Comparison of ENCODE assay signal across 22 cellular contexts in genomic region chr12:77777274-77777673, GRCh38. TPM values are rescaled to one million over a fixed set of nuclear protein-coding genes. Genes with fewer than 3 reads are reported as not detected.
DNase-seq lines count a peak whose midpoint lies in the region; ATAC-seq, FAIRE-seq and TF ChIP-seq lines count a peak whose summit lies in the region.
"Had no signal": no experiment of that assay in that cellular context is flagged by ENCODE, and none has a peak within 500 bp of the region (broad histone marks: within the 10 kb centered on the region; RNA-seq: fewer than 3 reads in every experiment).

No MANE protein-coding gene starts in this region.

- H3K27ac ChIP-seq in PC-3 (ENCODE audit: low read length) (no peak overlapping the region), endothelial cell of umbilical vein (ENCODE audit: insufficient read depth, low read depth, low read length) (no peak overlapping the region), aorta (ENCODE audit: low read depth in 1 of 2, low read length in 2 of 2) (no peak overlapping the region)
- H3K27ac ChIP-seq: A549, GM23248 had no signal

- TF ChIP-seq CTCF in PC-3 (conservative IDR thresholded peaks at IDR 0.05; ENCODE audit: low read depth, low read length) (no peak), endothelial cell of umbilical vein (IDR thresholded peaks at IDR 0.05; ENCODE audit: extremely low read depth in 1 of 2, insufficient read depth in 1 of 2, low read depth in 1 of 2, low read length in 2 of 2) (no peak)

- H3K36me3 ChIP-seq in PC-3 (ENCODE audit: low read depth, low read length) (no peaks in the 10 kb centered on the region), endothelial cell of umbilical vein (ENCODE audit: control insufficient read depth in 2 of 2, extremely low read depth in 1 of 2, insufficient read depth in 2 of 2, low read length in 2 of 2) (no peaks in the 10 kb centered on the region), aorta (ENCODE audit: control insufficient read depth in 1 of 2, insufficient read depth in 2 of 2, low read length in 1 of 2) (no peaks in the 10 kb centered on the region)
- H3K36me3 ChIP-seq: BE2C, HAP-1 had no signal

- H2AFZ ChIP-seq in PC-3 (ENCODE audit: low read length), result no peak overlapping the region
- no peak overlapping the region for H2AFZ ChIP-seq in endothelial cell of umbilical vein (ENCODE audit: low read depth, low read length)
- H2AFZ ChIP-seq: GM23248 had no signal

- H4K20me1 ChIP-seq in PC-3 (ENCODE audit: low read length) (no peaks in the 10 kb centered on the region), endothelial cell of umbilical vein (replicated peaks; ENCODE audit: control insufficient read depth, extremely low read depth, insufficient read depth, low read length) (no peaks in the 10 kb centered on the region)

- no peak overlapping the region for H3K4me2 ChIP-seq in PC-3 (ENCODE audit: low read length)
- no peak overlapping the region for H3K4me2 ChIP-seq in endothelial cell of umbilical vein (ENCODE audit: insufficient read depth, low read length)
- H3K4me2 ChIP-seq: A549 had no signal

- DNase-seq in HT1080 (ENCODE audit: low read depth) (peak; percentile 49), PC-3 (no peak), endothelial cell of umbilical vein (ENCODE audit: low read depth, low spot score) (peak; percentile 16), iris pigment epithelial cell (ENCODE audit: low read depth) (peak; percentile 41), aorta (no peak), NCI-H146 treated with DMSO at 0.1 percent for 48 hours (lab: John Stamatoyannopoulos, UW; ENCODE audit: unreplicated experiment) (no peak)
- DNase-seq: BE2C; CD4-positive, CD25-positive, alpha-beta regulatory T cell; DMS79; GM23248; Kasumi-1; NCI-H1092 treated with DMSO at 0.1 percent for 48 hours; NCI-H1436 treated with DMSO at 0.1 percent for 48 hours; NCI-H2029 treated with DMSO at 0.1 percent for 48 hours; NCI-H345; NCI-H524; NCI-H774; Right ventricle myocardium superior had no signal

- 92 to 95% methylated on average over 1 of the region's 1 CpG for WGBS in aorta, 2 donors

- H3K79me2 ChIP-seq in PC-3 (ENCODE audit: low read length), result no peaks in the 10 kb centered on the region
- H3K79me2 ChIP-seq in endothelial cell of umbilical vein (ENCODE audit: control insufficient read depth, insufficient read depth, low read length), result no peaks in the 10 kb centered on the region

- H3K4me1 ChIP-seq in PC-3 (ENCODE audit: insufficient read depth, low read length), result no peaks in the 10 kb centered on the region
- H3K4me1 ChIP-seq in endothelial cell of umbilical vein (ENCODE audit: control insufficient read depth, extremely low read depth, insufficient read depth, low read length), result peaks cover 4% of the 10 kb centered on the region
- H3K4me1 ChIP-seq in aorta (ENCODE audit: control insufficient read depth in 1 of 2, insufficient read depth in 2 of 2, low read length in 2 of 2), result no peaks in the 10 kb centered on the region
- H3K4me1 ChIP-seq: A549, BE2C had no signal

- FAIRE-seq in endothelial cell of umbilical vein (lab: Jason Lieb, UNC), result no peak
- FAIRE-seq: A549, GM12878 had no signal

- POLR2A ChIA-PET in PC-3 (lab: Charles Lee; ENCODE audit: unreplicated experiment), result no interaction called here
- POLR2A ChIA-PET in endothelial cell of umbilical vein (lab: Charles Lee), result no interaction called here

- no peaks in the 10 kb centered on the region for H3F3A ChIP-seq in PC-3 (ENCODE audit: low read length, unreplicated experiment)

- dilution Hi-C loops in endothelial cell of umbilical vein (cut with MboI; ENCODE audit: extremely low pct_ligation_motif_present, low sequenced_read_pairs), result no loop called here

- no peaks in the 10 kb centered on the region for H3K9me2 ChIP-seq in PC-3 (replicated peaks; ENCODE audit: low read length)

- no peak overlapping the region for H3K4me3 ChIP-seq in PC-3 (ENCODE audit: low read length)
- no peak overlapping the region for H3K4me3 ChIP-seq in endothelial cell of umbilical vein (replicated peaks in 1 of 3; ENCODE audit: insufficient read depth in 1 of 3, low read depth in 1 of 3, low read length in 3 of 3)
- H3K4me3 ChIP-seq in aorta (ENCODE audit: low read length in 2 of 2), result no peak overlapping the region
- H3K4me3 ChIP-seq: A549, GM12878, GM23248, HAP-1 had no signal

- intact Hi-C loops in PC-3 (cut with micrococcal nuclease), result no loop called here
- intact Hi-C loops in endothelial cell of umbilical vein (cut with micrococcal nuclease), result no loop called here
- intact Hi-C loops in aorta (cut with DNase I), result no loop called here

- H3K9me3 ChIP-seq in PC-3 (ENCODE audit: low read length), result no peaks in the 10 kb centered on the region
- H3K9me3 ChIP-seq in endothelial cell of umbilical vein (replicated peaks; ENCODE audit: control insufficient read depth, insufficient read depth, low read length), result no peaks in the 10 kb centered on the region
- no peaks in the 10 kb centered on the region for H3K9me3 ChIP-seq in aorta (ENCODE audit: control insufficient read depth, low read length)
- H3K9me3 ChIP-seq: A549, BE2C, HAP-1 had no signal

- no peak for TF ChIP-seq POLR2A in endothelial cell of umbilical vein (IDR thresholded peaks at IDR 0.05; ENCODE audit: low read depth, low read length)

- CTCF ChIA-PET in PC-3 (lab: Charles Lee), result no interaction called here
- CTCF ChIA-PET in endothelial cell of umbilical vein (lab: Charles Lee), result no interaction called here

- ATAC-seq in PC-3 (peak; percentile 42; the same call in 1 of the 2 replicates), aorta (ENCODE audit: low FRiP score) (no peak), GM21737 (IDR thresholded peaks at IDR 0.05; ENCODE audit: unreplicated experiment) (no peak)
- ATAC-seq: A549, GM12878 had no signal

- BruUV-seq in PC-3 (replicated peaks; lab: Mats Ljungman, UMichigan) (no TSS peak), endothelial cell of umbilical vein (replicated peaks; lab: Mats Ljungman, UMichigan) (no TSS peak)

- H3K9ac ChIP-seq in PC-3 (ENCODE audit: low read length), result no peak overlapping the region
- no peak overlapping the region for H3K9ac ChIP-seq in endothelial cell of umbilical vein (replicated peaks; ENCODE audit: extremely low read depth, insufficient read depth, low read length)
- H3K9ac ChIP-seq: GM23248 had no signal

- no peaks in the 10 kb centered on the region for H3K9me1 ChIP-seq in endothelial cell of umbilical vein (replicated peaks; ENCODE audit: control insufficient read depth, extremely low read depth, insufficient read depth, low read length)

- H3K27me3 ChIP-seq in PC-3 (ENCODE audit: low read length) (peaks cover 27% of the 10 kb centered on the region), endothelial cell of umbilical vein (ENCODE audit: control insufficient read depth in 2 of 2, insufficient read depth in 2 of 2, low read length in 2 of 2) (no peaks in the 10 kb centered on the region), aorta (ENCODE audit: control insufficient read depth in 1 of 2, insufficient read depth in 2 of 2, low read length in 1 of 2) (no peaks in the 10 kb centered on the region)
- H3K27me3 ChIP-seq: BE2C had no signal

TF ChIP-seq in endothelial cell of umbilical vein, 7 proteins besides CTCF, POLR2A, EP300 and RAD21:
- no peak for TF ChIP-seq MYC (IDR thresholded peaks at IDR 0.05; ENCODE audit: low read depth, low read length)
- peak; percentile 35 for TF ChIP-seq FOS (IDR thresholded peaks at IDR 0.05; ENCODE audit: borderline replicate concordance, insufficient read depth, low read length)

RNA-seq across cellular contexts. Expression of gene NAV3, which starts 53.4 kb away (rescaled TPM):
- total RNA-seq in HT1080 (2014; rRNA removed; shearing (Covaris generic)), result 59.7 and 71.0 TPM in 2 replicates
- polyA plus RNA-seq in HT1080 (2015; cell fraction: cytosol; rRNA removed), result 7.4 and 25.6 TPM in 2 replicates
- polyA plus RNA-seq in HT1080 (2015; cell fraction: nucleus; rRNA removed), result 24.3 and 28.9 TPM in 2 replicates
- total RNA-seq in PC-3 (2014; rRNA removed) (1.6 and 6.8 TPM in 2 replicates), endothelial cell of umbilical vein (37.8 and 40.1 TPM in 2 replicates), aorta (10 to 100 TPM in 1 of 2 donors, 1 to 10 TPM in 1; 6.2 to 40.3 TPM)
- polyA plus RNA-seq in endothelial cell of umbilical vein (6.3 and 6.7 TPM in 2 replicates), aorta (1 to 10 TPM in 1 of 2 donors, under 1 TPM in 1; 0.25 to 1.6 TPM)
- polyA plus RNA-seq in endothelial cell of umbilical vein (2011; cell fraction: cytosol; rRNA removed), result 7.0 and 10.2 TPM in 2 replicates
- 24.4 and 35.1 TPM in 2 replicates for polyA plus RNA-seq in endothelial cell of umbilical vein (2011; cell fraction: nucleus; rRNA removed)
- polyA plus RNA-seq in endothelial cell of umbilical vein (2012), result 6.4 and 19.9 TPM in 2 replicates
- polyA minus RNA-seq in endothelial cell of umbilical vein, result 49.3 and 89.0 TPM in 2 replicates
- not detected for polyA minus RNA-seq in endothelial cell of umbilical vein (2011; cell fraction: cytosol; rRNA and poly(A)+ RNA removed)
- 132 and 240 TPM in 2 replicates for polyA minus RNA-seq in endothelial cell of umbilical vein (2011; cell fraction: nucleus; rRNA and poly(A)+ RNA removed)
- total RNA-seq: CD4-positive, CD25-positive, alpha-beta regulatory T cell had no signal
- polyA plus RNA-seq: CD4-positive, CD25-positive, alpha-beta regulatory T cell had no signal

Comparison
In these comparisons a context has a peak if more than half of its experiments do, and no peak if none do; other contexts are left out.
1. DNase-seq: peak in HT1080 (single experiment), endothelial cell of umbilical vein (single experiment) and iris pigment epithelial cell (single experiment); none in PC-3 (single experiment), aorta (0 of 2) and NCI-H146 treated with DMSO at 0.1 percent for 48 hours (single experiment).